ENCODE assay signal across 16 cellular contexts in the genomic region with DNA sequence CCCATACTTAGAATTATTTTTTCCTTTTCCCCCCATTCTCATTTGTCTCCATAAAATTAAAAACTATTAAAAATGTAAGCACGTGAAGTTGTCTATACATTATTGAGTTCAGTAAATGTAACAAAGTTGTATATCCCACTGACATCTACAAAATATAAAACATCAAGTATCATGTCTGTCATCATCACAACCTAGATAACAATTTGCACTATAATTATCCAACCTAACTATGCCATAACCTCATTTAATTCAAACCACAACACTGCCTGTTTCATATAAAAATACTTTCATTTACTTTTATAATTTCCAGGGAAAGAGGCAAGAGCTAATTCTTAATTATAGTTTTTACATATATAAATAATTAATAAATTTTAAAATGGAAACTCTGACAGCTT. TPM values are rescaled to one million over a fixed set of nuclear protein-coding genes. Genes with fewer than 3 reads are reported as not detected.
DNase-seq lines count a peak whose midpoint lies in the region; ATAC-seq, FAIRE-seq and TF ChIP-seq lines count a peak whose summit lies in the region.
"Had no signal": no experiment of that assay in that cellular context is flagged by ENCODE, and none has a peak within 500 bp of the region (broad histone marks: within the 10 kb centered on the region; RNA-seq: fewer than 3 reads in every experiment).

No MANE protein-coding gene starts in this region.

- TF ChIP-seq POLR2A in GM12878 (IDR thresholded peaks at IDR 0.05; ENCODE audit: low read depth, low read length): no peak

- FAIRE-seq in GM12878 (lab: Jason Lieb, UNC): no peak

- no peaks in the 10 kb centered on the region for H3K9me3 Mint-ChIP-seq in neural progenitor cell
- H3K9me3 Mint-ChIP-seq: CD8-positive, alpha-beta memory T cell had no signal

- RAD21 ChIA-PET in GM12878 (lab: Charles Lee; ENCODE audit: unreplicated experiment): interaction anchor here (0.5 to 3.0 kb wide), 7 partner anchors 9 to 92 kb away, joined by 3 to 8 read pairs (median 4); a partner anchor contains a TSS

- no peak overlapping the region for H3K4me3 ChIP-seq in SK-N-SH (ENCODE audit: low read depth in 2 of 2, low read length in 1 of 2)
- H3K4me3 ChIP-seq in LNCaP clone FGC (ENCODE audit: low read depth, low read length): peak overlapping the region; percentile 41
- H3K4me3 ChIP-seq in GM12878: no peak overlapping the region
- H3K4me3 ChIP-seq in neural progenitor cell: peak overlapping the region; percentile 39
- H3K4me3 ChIP-seq: GM23248 had no signal

- CTCF ChIA-PET in SK-N-SH (lab: Yijun Ruan, JAX): no interaction called here
- CTCF ChIA-PET in GM12878 (lab: Yijun Ruan, JAX): interaction anchor here (0.8 to 1.9 kb wide), 9 partner anchors 9 to 683 kb away, joined by 3 to 5 read pairs (median 3); no protein-coding TSS in a partner anchor

- POLR2A ChIA-PET in SK-N-SH (lab: Yijun Ruan, JAX) (no interaction called here), GM12878 (lab: Charles Lee) (interaction anchor here (0.7 to 1.8 kb wide), 6 partner anchors 9 to 42 kb away, joined by 3 to 5 read pairs (median 4); a partner anchor contains a TSS)

- no peak overlapping the region for H3K27ac ChIP-seq in SK-N-SH (ENCODE audit: low read depth in 2 of 2, low read length in 1 of 2)
- no peak overlapping the region for H3K27ac ChIP-seq in GM12878 (ENCODE audit: control insufficient read depth, insufficient read depth)
- peak overlapping the region; percentile 93 for H3K27ac ChIP-seq in neural progenitor cell
- H3K27ac ChIP-seq: 22Rv1, GM23248 had no signal

- DNase-seq in SK-N-SH (no peak), LNCaP clone FGC (ENCODE audit: low read depth) (no peak), GM12878 (ENCODE audit: low read depth, low spot score) (no peak), neural progenitor cell (ENCODE audit: low spot score) (no peak), UCSD-AML1 (lab: John Stamatoyannopoulos, UW; ENCODE audit: unreplicated experiment) (no peak), NCI-H2029 (lab: John Stamatoyannopoulos, UW) (no peak), DMS53 (lab: John Stamatoyannopoulos, UW) (no peak)
- DNase-seq: Caco-2; CD8-positive, alpha-beta memory T cell; DMS 273 treated with DMSO at 0.1 percent for 48 hours; DMS79; GM23248; IMR-90 had no signal

- no peaks in the 10 kb centered on the region for H4K20me1 ChIP-seq in SK-N-SH (ENCODE audit: insufficient read depth)
- no peaks in the 10 kb centered on the region for H4K20me1 ChIP-seq in GM12878 (ENCODE audit: control insufficient read depth, insufficient read depth)
- peaks cover 100% of the 10 kb centered on the region for H4K20me1 ChIP-seq in neural progenitor cell (ENCODE audit: low read depth)

- no peaks in the 10 kb centered on the region for H3K9me2 ChIP-seq in SK-N-SH

- TF ChIP-seq EP300 in SK-N-SH (IDR thresholded peaks at IDR 0.05; ENCODE audit: borderline replicate concordance in 1 of 2, low read depth in 1 of 2, low read length in 1 of 2) (no peak), GM12878 (IDR thresholded peaks at IDR 0.05; ENCODE audit: borderline replicate concordance in 1 of 2, control insufficient read depth in 1 of 2, low read depth in 2 of 2, low read length in 2 of 2) (no peak)

- in situ Hi-C loops in GM12878 (cut with MboI): no loop called here

- no peaks in the 10 kb centered on the region for H3K27me3 Mint-ChIP-seq in neural progenitor cell (ENCODE audit: insufficient read depth, low read depth)

- H3K9ac ChIP-seq in SK-N-SH (no peak overlapping the region), GM12878 (ENCODE audit: control insufficient read depth, insufficient read depth, low read length) (no peak overlapping the region), neural progenitor cell (no peak overlapping the region)
- H3K9ac ChIP-seq: GM23248 had no signal

- peaks cover 0 to 5% of the 10 kb centered on the region in 2 experiments; a peak in 2 of 4 replicates for H3K4me1 ChIP-seq in SK-N-SH (ENCODE audit: control insufficient read depth in 1 of 2, insufficient read depth in 2 of 2, low read depth in 1 of 2, low read length in 1 of 2)
- no peaks in the 10 kb centered on the region; the same call in 1 of the 2 replicates for H3K4me1 ChIP-seq in GM12878 (ENCODE audit: control insufficient read depth, insufficient read depth, low read length)
- H3K4me1 ChIP-seq in neural progenitor cell: peaks cover 98% of the 10 kb centered on the region
- H3K4me1 ChIP-seq: Caco-2 had no signal

- H3F3A ChIP-seq in SK-N-SH (replicated peaks; ENCODE audit: insufficient read depth) (peaks cover 5% of the 10 kb centered on the region), neural progenitor cell (ENCODE audit: low read depth) (peaks cover 48% of the 10 kb centered on the region)

- TF ChIP-seq RAD21 in SK-N-SH (IDR thresholded peaks at IDR 0.05; ENCODE audit: low read length) (no peak), GM12878 (IDR thresholded peaks at IDR 0.05; ENCODE audit: insufficient read depth, low read depth, low read length) (no peak)

- H3K4me3 Mint-ChIP-seq in neural progenitor cell: peak overlapping the region; percentile 73
- H3K4me3 Mint-ChIP-seq: CD8-positive, alpha-beta memory T cell had no signal

- peaks cover 77% of the 10 kb centered on the region for H3K4me1 Mint-ChIP-seq in neural progenitor cell
- H3K4me1 Mint-ChIP-seq: CD8-positive, alpha-beta memory T cell had no signal

- peaks cover 6% of the 10 kb centered on the region for H3K36me3 Mint-ChIP-seq in neural progenitor cell
- H3K36me3 Mint-ChIP-seq: CD8-positive, alpha-beta memory T cell had no signal

- no peaks in the 10 kb centered on the region for H3K27me3 ChIP-seq in SK-N-SH (ENCODE audit: insufficient read depth)
- no peaks in the 10 kb centered on the region; a peak in 1 of 4 replicates for H3K27me3 ChIP-seq in GM12878 (replicated peaks in 1 of 2; ENCODE audit: control insufficient read depth in 2 of 2, insufficient read depth in 2 of 2, low read length in 1 of 2)
- no peaks in the 10 kb centered on the region for H3K27me3 ChIP-seq in neural progenitor cell

- H3K79me2 ChIP-seq in SK-N-SH (ENCODE audit: insufficient read depth): no peaks in the 10 kb centered on the region
- peaks cover 52% of the 10 kb centered on the region for H3K79me2 ChIP-seq in GM12878 (ENCODE audit: control insufficient read depth, insufficient read depth, low read length)
- H3K79me2 ChIP-seq in neural progenitor cell (ENCODE audit: low read depth): peaks cover 100% of the 10 kb centered on the region

- WGBS in SK-N-SH (ENCODE audit: low lambda C conversion rate): 96% methylated on average over 1 of the region's 1 CpG
- WGBS in GM12878 (ENCODE audit: insufficient coverage, insufficient replicate concordance, low lambda C conversion rate, missing lambda C conversion rate): 19% methylated on average over 1 of the region's 1 CpG

- H3K27ac Mint-ChIP-seq in neural progenitor cell: no peak overlapping the region
- H3K27ac Mint-ChIP-seq: CD8-positive, alpha-beta memory T cell had no signal

- H3K36me3 ChIP-seq in SK-N-SH (replicated peaks in 1 of 2; ENCODE audit: control insufficient read depth in 1 of 2, insufficient read depth in 2 of 2, low read length in 1 of 2): no peaks in the 10 kb centered on the region
- no peaks in the 10 kb centered on the region for H3K36me3 ChIP-seq in GM12878 (ENCODE audit: control insufficient read depth in 2 of 2, insufficient read depth in 2 of 2, low read length in 1 of 2)
- H3K36me3 ChIP-seq in neural progenitor cell: peaks cover 3% of the 10 kb centered on the region

- intact Hi-C loops in GM12878 (cut with micrococcal nuclease; ENCODE audit: unreplicated experiment): no loop called here

- H3K4me2 ChIP-seq in SK-N-SH (no peak overlapping the region), GM12878 (ENCODE audit: control insufficient read depth, insufficient read depth) (0 out of 2 replicates have a peak overlapping the region, but pooled peaks have one; percentile 9), neural progenitor cell (peak overlapping the region; percentile 97)

- SMC1A ChIA-PET in GM12878 (lab: Charles Lee; ENCODE audit: uncharacterized antibody, unreplicated experiment): interaction anchor here (0.6 to 5.4 kb wide), 13 partner anchors 12 to 429 kb away, joined by 3 to 25 read pairs (median 3); no protein-coding TSS in a partner anchor

- H2AFZ ChIP-seq in SK-N-SH (ENCODE audit: low read depth) (no peak overlapping the region), GM12878 (ENCODE audit: control insufficient read depth, low read depth, low read length) (no peak overlapping the region), neural progenitor cell (replicated peaks) (no peak overlapping the region)
- H2AFZ ChIP-seq: GM23248 had no signal

- BruUV-seq in GM12878 (replicated peaks; lab: Mats Ljungman, UMichigan): no TSS peak

- no peaks in the 10 kb centered on the region for H3K9me3 ChIP-seq in SK-N-SH
- no peaks in the 10 kb centered on the region for H3K9me3 ChIP-seq in GM12878 (replicated peaks; ENCODE audit: control insufficient read depth, insufficient read depth, low read length)
- no peaks in the 10 kb centered on the region for H3K9me3 ChIP-seq in neural progenitor cell (ENCODE audit: low read depth)
- H3K9me3 ChIP-seq: Caco-2 had no signal

- ATAC-seq in SK-N-SH treated with all-trans-retinoic acid at 6 μM for 48 hours: no peak
- no peak for ATAC-seq in GM12878
- ATAC-seq: HCT116 had no signal

- TF ChIP-seq CTCF in SK-N-SH (IDR thresholded peaks at IDR 0.05) (no peak), LNCaP clone FGC (IDR thresholded peaks at IDR 0.05; ENCODE audit: control insufficient read depth, extremely low read depth, insufficient read depth) (no peak), GM12878 (IDR thresholded peaks at IDR 0.05 in 2 of 3, conservative IDR thresholded peaks at IDR 0.05 in 1 of 3; ENCODE audit: control insufficient read depth in 2 of 3, extremely low read depth in 1 of 3, insufficient read depth in 1 of 3, low read depth in 3 of 3, low read length in 3 of 3) (no peak), neural progenitor cell (IDR thresholded peaks at IDR 0.05) (no peak)

RNA-seq across cellular contexts. Expression of a gene that starts 9.1 kb away (rescaled TPM):
- polyA plus RNA-seq in SK-N-SH (2012; rRNA removed): 0.73 and 0.81 TPM in 2 replicates
- 0.85 and 1.4 TPM in 2 replicates for polyA plus RNA-seq in SK-N-SH (2012; cell fraction: cytosol; rRNA removed)
- polyA plus RNA-seq in SK-N-SH (2012; cell fraction: nucleus; rRNA removed): 0.76 and 1.7 TPM in 2 replicates
- 67.7 and 72.6 TPM in 2 replicates for total RNA-seq in GM12878 (2013; cell fraction: nucleolus; rRNA removed)
- 2.6 and 3.7 TPM in 2 replicates for total RNA-seq in GM12878 (2014; rRNA removed)
- total RNA-seq in GM12878 (2014; rRNA removed; fragmentation: Illumina TruSeq; extraction: Trizol): 3.7 and 4.0 TPM in 2 replicates
- total RNA-seq in GM12878 (2021): 11.4 and 13.5 TPM in 2 replicates
- polyA plus RNA-seq in GM12878 (2011; ENCODE audit: low read depth): 13.2 TPM
- polyA plus RNA-seq in GM12878 (2011; rRNA removed): 0.09 and 0.19 TPM in 2 replicates
- polyA plus RNA-seq in GM12878 (2011; cell fraction: cytosol; rRNA removed): 0.05 and 0.31 TPM in 2 replicates
- polyA plus RNA-seq in GM12878 (2011; cell fraction: nucleus; rRNA removed): 0.27 and 0.67 TPM in 2 replicates
- polyA plus RNA-seq in GM12878 (2012): 3.3 and 4.4 TPM in 2 replicates
- polyA plus RNA-seq in GM12878 (2014; fragmentation: Illumina TruSeq; extraction: Trizol): 3.8 and 4.6 TPM in 2 replicates
- polyA plus RNA-seq in GM12878 (2014; fragmentation: Nextera tagmentation; extraction: Ambion mirVana): 1 to 10 TPM; 2.1 to 7.6 TPM
- 1.5 and 1.6 TPM in 2 replicates for polyA plus RNA-seq in GM12878 (2014; rRNA removed)
- polyA plus RNA-seq in GM12878 (2016; fragmentation: Nextera tagmentation; extraction: Ambion mirVana): 10 to 100 TPM in 1 of 2 experiments, 1 to 10 TPM in 1; 9.8 to 12.6 TPM
- polyA minus RNA-seq in GM12878 (2011; rRNA and poly(A)+ RNA removed): 0.29 and 0.88 TPM in 2 replicates
- 0.21 TPM in 1 of 2 replicates, not detected in the other for polyA minus RNA-seq in GM12878 (2011; cell fraction: cytosol; rRNA and poly(A)+ RNA removed)
- 1.1 and 2.1 TPM in 2 replicates for polyA minus RNA-seq in GM12878 (2011; cell fraction: nucleus; rRNA and poly(A)+ RNA removed)
- 70.5 and 105 TPM in 2 replicates for total RNA-seq in neural progenitor cell (ENCODE audit: low replicate concordance)
- total RNA-seq: CD8-positive, alpha-beta memory T cell had no signal

Comparison
In these comparisons a context has a peak if more than half of its experiments do, and no peak if none do; other contexts are left out.
1. H3K4me3 ChIP-seq: peak in LNCaP clone FGC (single experiment) and neural progenitor cell (single experiment); none in SK-N-SH (0 of 2) and GM12878 (single experiment).